In genomic region chrX:69538321-69538876, GRCh38 we compare ENCODE assay signal across 1 cellular context.
TF ChIP-seq lines count a peak whose summit lies in the region.

No MANE protein-coding gene starts in this region.

TF ChIP-seq in SK-N-SH, 30 proteins besides CTCF, POLR2A, EP300 and RAD21 (continued from another document):
- no peak for TF ChIP-seq ELF1 (IDR thresholded peaks at IDR 0.05)
- TF ChIP-seq PBX3 (IDR thresholded peaks at IDR 0.05) = no peak
- TF ChIP-seq TAF1 (IDR thresholded peaks at IDR 0.05; ENCODE audit: borderline replicate concordance, low read depth, low read length) = no peak
- TF ChIP-seq TEAD4 (IDR thresholded peaks at IDR 0.05; ENCODE audit: borderline replicate concordance, insufficient read depth) = no peak
